27 cellular contexts compared by ENCODE assay signal in the genomic region with DNA sequence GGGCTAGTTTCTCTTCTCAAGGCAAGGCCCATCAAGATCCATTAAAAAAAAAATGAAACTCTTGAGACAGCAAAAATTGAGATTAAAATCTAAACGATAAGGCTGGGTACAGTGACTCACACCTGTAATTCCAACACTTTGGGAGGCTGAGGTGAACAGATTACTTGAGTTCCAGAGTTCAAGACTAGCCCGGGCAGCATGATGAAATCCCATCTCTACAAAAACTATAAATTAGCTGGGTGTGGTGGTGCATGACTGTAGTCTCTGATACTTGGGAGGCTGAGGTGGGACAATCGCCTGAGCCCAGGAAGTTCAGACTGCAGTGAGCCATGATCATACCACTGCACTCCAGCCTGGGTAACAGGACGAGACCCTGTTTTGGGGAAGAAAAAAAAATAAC.
"Had no signal": no experiment of that assay in that cellular context is flagged by ENCODE, and none has a peak within 500 bp of the region (broad histone marks: within the 10 kb centered on the region; RNA-seq: fewer than 3 reads in every experiment).

No MANE protein-coding gene starts in this region.

- H3K9me3 Mint-ChIP-seq: neural progenitor cell had no signal

- H3K4me3 ChIP-seq: left lung, lower lobe of right lung, neural progenitor cell, ovary, right atrium auricular region, right lobe of liver, stomach, testis, thyroid gland, transverse colon, uterus had no signal

- H3K4me1 Mint-ChIP-seq: naive thymus-derived CD4-positive, alpha-beta T cell had no signal

- DNase-seq: head of caudate nucleus; hippocampal formation; kidney glomerular epithelial cell; left cardiac atrium; left lung; lower lobe of right lung; mammary epithelial cell; mesenchymal stem cell; naive thymus-derived CD4-positive, alpha-beta T cell; ovary; right lobe of liver; stimulated activated CD4-positive, alpha-beta T cell treated with anti-CD3 and anti-CD28 coated beads, Interleukin-12 subunit alpha, Interleukin-12 subunit beta, amount 100 ng/mL, for 4 hours; stimulated activated CD4-positive, alpha-beta T cell treated with anti-CD3 and anti-CD28 coated beads, Interleukin-15, amount 100 ng/mL, for 24 hours; stimulated activated CD4-positive, alpha-beta T cell treated with anti-CD3 and anti-CD28 coated beads, Interleukin-2, amount 100 ng/mL, for 24 hours; stimulated activated CD4-positive, alpha-beta T cell treated with anti-CD3 and anti-CD28 coated beads, Interleukin-4, amount 100 ng/mL, for 1 hour; stimulated activated naive B cell treated with anti-CD40 and anti-IgM and Interleukin-4, amounts not matched to agents 10 μg/mL and 1 μg/mL and 100 μg/mL, for 72 hours; stimulated activated naive CD8-positive, alpha-beta T cell treated with anti-CD3 and anti-CD28 coated beads, Interleukin-15, Interleukin-2, amounts not matched to agents 100 U/mL and 50 U/mL, for 24 hours; stomach; testis; thyroid gland; uterus had no signal

- H3K9ac ChIP-seq: neural progenitor cell had no signal

- H3K27me3 ChIP-seq: left lung, neural progenitor cell, ovary, right atrium auricular region, right lobe of liver, stomach, testis, thyroid gland, transverse colon, uterus had no signal

- H3K9me3 ChIP-seq: left lung, lower lobe of right lung, ovary, right atrium auricular region, right lobe of liver, stomach, testis, thyroid gland, transverse colon, uterus had no signal

- H2AFZ ChIP-seq: neural progenitor cell had no signal

- H3K27ac ChIP-seq: left lung, lower lobe of right lung, neural progenitor cell, ovary, right atrium auricular region, right lobe of liver, stomach, testis, thyroid gland, transverse colon, uterus had no signal

- H3K27me3 Mint-ChIP-seq: naive thymus-derived CD4-positive, alpha-beta T cell; natural killer cell treated with Interleukin-12 subunit alpha and Interleukin-12 subunit beta and Interleukin-15 and Interleukin-18, amount 100 ng/mL, for 72 hours; progenitor cell of endocrine pancreas; stimulated activated naive B cell treated with anti-CD40 and anti-IgM and Interleukin-4, amounts not matched to agents 10 μg/mL and 1 μg/mL and 100 μg/mL, for 72 hours had no signal

- H3K4me3 Mint-ChIP-seq: mesothelial cell of epicardium; naive thymus-derived CD4-positive, alpha-beta T cell; natural killer cell treated with Interleukin-12 subunit alpha and Interleukin-12 subunit beta and Interleukin-15 and Interleukin-18, amount 100 ng/mL, for 72 hours; neural progenitor cell; stimulated activated naive B cell treated with anti-CD40 and anti-IgM and Interleukin-4, amounts not matched to agents 10 μg/mL and 1 μg/mL and 100 μg/mL, for 72 hours had no signal

- H3K27ac Mint-ChIP-seq: mesothelial cell of epicardium; naive thymus-derived CD4-positive, alpha-beta T cell; natural killer cell treated with Interleukin-12 subunit alpha and Interleukin-12 subunit beta and Interleukin-15 and Interleukin-18, amount 100 ng/mL, for 72 hours; neural progenitor cell; progenitor cell of endocrine pancreas; stimulated activated naive B cell treated with anti-CD40 and anti-IgM and Interleukin-4, amounts not matched to agents 10 μg/mL and 1 μg/mL and 100 μg/mL, for 72 hours had no signal

- ATAC-seq: left cardiac atrium; left lung; lower lobe of right lung; naive thymus-derived CD4-positive, alpha-beta T cell; natural killer cell treated with Interleukin-12 subunit alpha and Interleukin-12 subunit beta and Interleukin-15 and Interleukin-18, amount 100 ng/mL, for 72 hours; right lobe of liver; stimulated activated naive B cell treated with anti-CD40 and anti-IgM and Interleukin-4, amounts not matched to agents 10 μg/mL and 1 μg/mL and 100 μg/mL, for 72 hours; stimulated activated naive CD8-positive, alpha-beta T cell treated with anti-CD3 and anti-CD28 coated beads, Interleukin-15, Interleukin-2, amounts not matched to agents 100 U/mL and 50 U/mL, for 24 hours had no signal

- H3K4me2 ChIP-seq: neural progenitor cell had no signal

- H3K36me3 Mint-ChIP-seq: mesothelial cell of epicardium; naive thymus-derived CD4-positive, alpha-beta T cell; natural killer cell treated with Interleukin-12 subunit alpha and Interleukin-12 subunit beta and Interleukin-15 and Interleukin-18, amount 100 ng/mL, for 72 hours; stimulated activated naive B cell treated with anti-CD40 and anti-IgM and Interleukin-4, amounts not matched to agents 10 μg/mL and 1 μg/mL and 100 μg/mL, for 72 hours had no signal

- H3K4me1 ChIP-seq: left lung, lower lobe of right lung, right lobe of liver, stomach, testis, uterus had no signal

- H3K36me3 ChIP-seq: left lung, lower lobe of right lung, neural progenitor cell, ovary, right atrium auricular region, right lobe of liver, stomach, thyroid gland, transverse colon, uterus had no signal
